ENCODE assay signal across 10 cellular contexts in genomic region chr7:140607441-140607989, GRCh38. TPM values are rescaled to one million over a fixed set of nuclear protein-coding genes. Genes with fewer than 3 reads are reported as not detected.
DNase-seq lines count a peak whose midpoint lies in the region; ATAC-seq lines count a peak whose summit lies in the region.
"Had no signal": no experiment of that assay in that cellular context is flagged by ENCODE, and none has a peak within 500 bp of the region (broad histone marks: within the 10 kb centered on the region; RNA-seq: fewer than 3 reads in every experiment).

No MANE protein-coding gene starts in this region.

- DNase-seq in AG08395 (ENCODE audit: low spot score) (peak; percentile 73), anterior cingulate cortex (lab: John Stamatoyannopoulos, UW) (peak in 57 of 58 donors; percentile 13 to 93 (median 73)), glomerular visceral epithelial cell (ENCODE audit: extremely low spot score) (peak; percentile 63), occipital lobe (lab: John Stamatoyannopoulos, UW) (peak; percentile 70), 8988T (no peak)
- DNase-seq in stimulated activated effector memory CD8-positive, alpha-beta T cell treated with anti-CD3 and anti-CD28 coated beads, Interleukin-12 subunit alpha, Interleukin-12 subunit beta, amount 100 ng/mL, for 72 hours (ENCODE audit: low spot score in 2 of 2), result no peak
- DNase-seq: effector memory CD4-positive, alpha-beta T cell had no signal

- no peak overlapping the region for H3K27ac Mint-ChIP-seq in stimulated activated effector memory CD8-positive, alpha-beta T cell treated with anti-CD3 and anti-CD28 coated beads, Interleukin-12 subunit alpha, Interleukin-12 subunit beta, amount 100 ng/mL, for 72 hours
- H3K27ac Mint-ChIP-seq: neural progenitor cell had no signal

- no peaks in the 10 kb centered on the region for H3K36me3 Mint-ChIP-seq in stimulated activated effector memory CD8-positive, alpha-beta T cell treated with anti-CD3 and anti-CD28 coated beads, Interleukin-12 subunit alpha, Interleukin-12 subunit beta, amount 100 ng/mL, for 72 hours

- no peak overlapping the region for H3K4me3 Mint-ChIP-seq in stimulated activated effector memory CD8-positive, alpha-beta T cell treated with anti-CD3 and anti-CD28 coated beads, Interleukin-12 subunit alpha, Interleukin-12 subunit beta, amount 100 ng/mL, for 72 hours
- H3K4me3 Mint-ChIP-seq: neural progenitor cell had no signal

- no peak for ATAC-seq in GM19035 (IDR thresholded peaks at IDR 0.05; ENCODE audit: unreplicated experiment)
- ATAC-seq in stimulated activated effector memory CD8-positive, alpha-beta T cell treated with anti-CD3 and anti-CD28 coated beads, Interleukin-12 subunit alpha, Interleukin-12 subunit beta, amount 100 ng/mL, for 72 hours, result no peak
- no peak for ATAC-seq in HG02885 (IDR thresholded peaks at IDR 0.05; ENCODE audit: poor library complexity, unreplicated experiment)

- no peaks in the 10 kb centered on the region for H3K4me1 Mint-ChIP-seq in stimulated activated effector memory CD8-positive, alpha-beta T cell treated with anti-CD3 and anti-CD28 coated beads, Interleukin-12 subunit alpha, Interleukin-12 subunit beta, amount 100 ng/mL, for 72 hours

- no peaks in the 10 kb centered on the region for H3K9me3 Mint-ChIP-seq in stimulated activated effector memory CD8-positive, alpha-beta T cell treated with anti-CD3 and anti-CD28 coated beads, Interleukin-12 subunit alpha, Interleukin-12 subunit beta, amount 100 ng/mL, for 72 hours
- H3K9me3 Mint-ChIP-seq: neural progenitor cell had no signal

RNA-seq across cellular contexts. Expression of gene DENND2A, which starts 33.1 kb away (rescaled TPM):
- total RNA-seq in occipital lobe, result 16.4 TPM

Comparison
In these comparisons a context has a peak if more than half of its experiments do, and no peak if none do; other contexts are left out.
1. DNase-seq: peak in AG08395 (single experiment), anterior cingulate cortex (57 of 58), glomerular visceral epithelial cell (single experiment) and occipital lobe (single experiment); none in 8988T (single experiment) and stimulated activated effector memory CD8-positive, alpha-beta T cell treated with anti-CD3 and anti-CD28 coated beads, Interleukin-12 subunit alpha, Interleukin-12 subunit beta, amount 100 ng/mL, for 72 hours (0 of 2).